ENCODE assay signal across 11 cellular contexts in the genomic region with DNA sequence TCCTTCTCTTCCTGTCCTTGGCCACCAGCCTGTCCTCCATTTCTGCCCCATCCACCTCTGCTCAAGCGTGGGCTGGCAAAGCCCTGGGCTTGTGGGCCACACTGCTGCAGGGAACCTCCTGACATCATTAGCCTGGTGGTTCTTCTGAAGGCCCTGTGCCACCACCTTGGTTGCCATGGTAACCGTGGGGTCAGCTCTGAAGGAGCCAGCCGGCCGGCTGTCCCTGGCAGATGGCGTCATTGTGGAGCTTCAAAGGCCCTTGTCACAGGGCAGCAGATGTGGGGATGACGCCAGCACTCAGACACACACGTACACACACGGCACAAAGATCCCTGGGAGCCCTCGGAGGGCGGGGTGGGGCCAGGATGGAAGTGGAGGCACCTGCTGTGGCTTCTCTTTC. TPM values are rescaled to one million over a fixed set of nuclear protein-coding genes. Genes with fewer than 3 reads are reported as not detected.
DNase-seq lines count a peak whose midpoint lies in the region; ATAC-seq, FAIRE-seq and TF ChIP-seq lines count a peak whose summit lies in the region.
"Had no signal": no experiment of that assay in that cellular context is flagged by ENCODE, and none has a peak within 500 bp of the region (broad histone marks: within the 10 kb centered on the region; RNA-seq: fewer than 3 reads in every experiment).

No MANE protein-coding gene starts in this region.

- TF ChIP-seq RAD21 in GM12878 (IDR thresholded peaks at IDR 0.05; ENCODE audit: insufficient read depth, low read depth, low read length) = no peak

- H3K4me2 ChIP-seq in GM12878 (ENCODE audit: control insufficient read depth, insufficient read depth) = no peak overlapping the region

- no peak overlapping the region for H3K9ac ChIP-seq in GM12878 (ENCODE audit: control insufficient read depth, insufficient read depth, low read length)

- H3K27ac ChIP-seq in GM12878 (ENCODE audit: control insufficient read depth, insufficient read depth) (no peak overlapping the region), testis (no peak overlapping the region)
- H3K27ac ChIP-seq: neutrophil had no signal

- intact Hi-C loops in GM12878 (cut with micrococcal nuclease; ENCODE audit: unreplicated experiment) (no loop called here), mucosa of descending colon (cut with DNase I, micrococcal nuclease) (no loop called here), testis (cut with DNase I; ENCODE audit: low total_unique reads) (no loop called here)

- H3K27me3 ChIP-seq in GM12878 (replicated peaks in 1 of 2; ENCODE audit: control insufficient read depth in 2 of 2, insufficient read depth in 2 of 2, low read length in 1 of 2) = no peaks in the 10 kb centered on the region
- H3K27me3 ChIP-seq in testis = no peaks in the 10 kb centered on the region
- H3K27me3 ChIP-seq: neutrophil had no signal

- peak; percentile 28 for DNase-seq in DMS79 (lab: John Stamatoyannopoulos, UW)
- DNase-seq in NCI-H2227 (lab: John Stamatoyannopoulos, UW; ENCODE audit: unreplicated experiment) = peak; percentile 78
- DNase-seq in GM12878 (ENCODE audit: low read depth, low spot score) = no peak
- peak in 1 of 3 donors; percentile 19 for DNase-seq in mucosa of descending colon
- DNase-seq in testis = no peak
- DNase-seq in activated CD4-positive, alpha-beta T cell treated with anti-CD3 and anti-CD28 coated beads, Interleukin-2, amount 50 U/mL, for 1 hour = no peak
- DNase-seq: activated T-cell treated with anti-CD3 and anti-CD28 coated beads for 4 hours; stimulated activated CD4-positive, alpha-beta T cell treated with anti-CD3 and anti-CD28 coated beads, Interleukin-4, amount 100 ng/mL, for 1 hour had no signal

- CTCF ChIA-PET in GM12878 (lab: Yijun Ruan, JAX) = interaction anchor here (1.1 to 17.2 kb wide), 2 partner anchors 230 to 242 kb away, joined by 3 to 324 read pairs; no protein-coding TSS in a partner anchor

- in situ Hi-C loops in GM12878 (cut with MboI) = no loop called here

- H3K4me3 ChIP-seq in GM12878 = no peak overlapping the region
- no peak overlapping the region for H3K4me3 ChIP-seq in mucosa of descending colon
- no peak overlapping the region for H3K4me3 ChIP-seq in testis

- 93% methylated on average over 10 of the region's 10 CpGs for WGBS in GM12878 (ENCODE audit: insufficient coverage, insufficient replicate concordance, low lambda C conversion rate, missing lambda C conversion rate)
- 79 to 81% methylated on average over 9 to 10 of the region's 10 CpGs for WGBS in testis, 2 donors

- H3K9me3 ChIP-seq in GM12878 (replicated peaks; ENCODE audit: control insufficient read depth, insufficient read depth, low read length) (no peaks in the 10 kb centered on the region), mucosa of descending colon (no peaks in the 10 kb centered on the region), testis (no peaks in the 10 kb centered on the region)
- H3K9me3 ChIP-seq: neutrophil had no signal

- SMC1A ChIA-PET in GM12878 (lab: Charles Lee; ENCODE audit: uncharacterized antibody, unreplicated experiment) = no interaction called here

- POLR2A ChIA-PET in GM12878 (lab: Charles Lee) = no interaction called here

- TF ChIP-seq CTCF in GM12878 (IDR thresholded peaks at IDR 0.05 in 2 of 3, conservative IDR thresholded peaks at IDR 0.05 in 1 of 3; ENCODE audit: control insufficient read depth in 2 of 3, extremely low read depth in 1 of 3, insufficient read depth in 1 of 3, low read depth in 3 of 3, low read length in 3 of 3) = no peak
- TF ChIP-seq CTCF in mucosa of descending colon (IDR thresholded peaks at IDR 0.05) = no peak
- TF ChIP-seq CTCF in testis (IDR thresholded peaks at IDR 0.05) = no peak

- RAD21 ChIA-PET in GM12878 (lab: Charles Lee; ENCODE audit: unreplicated experiment) = interaction anchor here (1.3 kb wide), 1 partner anchor 225 kb away, joined by 4 read pairs; no protein-coding TSS in a partner anchor

- no peak for FAIRE-seq in GM12878 (lab: Jason Lieb, UNC)

- no peaks in the 10 kb centered on the region for H4K20me1 ChIP-seq in GM12878 (ENCODE audit: control insufficient read depth, insufficient read depth)

- no peak for ATAC-seq in GM12878
- ATAC-seq in mucosa of descending colon = peak; percentile 6
- no peak for ATAC-seq in GM21515 (IDR thresholded peaks at IDR 0.05; ENCODE audit: unreplicated experiment)
- no peak for ATAC-seq in GM18907 (IDR thresholded peaks at IDR 0.05; ENCODE audit: unreplicated experiment)

- H3K36me3 ChIP-seq in GM12878 (ENCODE audit: control insufficient read depth in 2 of 2, insufficient read depth in 2 of 2, low read length in 1 of 2) = peaks cover 4 to 14% of the 10 kb centered on the region in 2 experiments
- no peaks in the 10 kb centered on the region for H3K36me3 ChIP-seq in mucosa of descending colon (ENCODE audit: low read depth)
- no peaks in the 10 kb centered on the region for H3K36me3 ChIP-seq in testis (ENCODE audit: low read depth, missing control alignments)

- H3K4me1 ChIP-seq in GM12878 (ENCODE audit: control insufficient read depth, insufficient read depth, low read length) (no peaks in the 10 kb centered on the region), mucosa of descending colon (ENCODE audit: low read depth) (no peaks in the 10 kb centered on the region), testis (no peaks in the 10 kb centered on the region)

- TF ChIP-seq POLR2A in GM12878 (IDR thresholded peaks at IDR 0.05; ENCODE audit: low read depth, low read length) (no peak), testis (IDR thresholded peaks at IDR 0.05) (no peak)

- H2AFZ ChIP-seq in GM12878 (ENCODE audit: control insufficient read depth, low read depth, low read length) = no peak overlapping the region

- no peaks in the 10 kb centered on the region for H3K79me2 ChIP-seq in GM12878 (ENCODE audit: control insufficient read depth, insufficient read depth, low read length)

- TF ChIP-seq EP300 in GM12878 (IDR thresholded peaks at IDR 0.05; ENCODE audit: borderline replicate concordance in 1 of 2, control insufficient read depth in 1 of 2, low read depth in 2 of 2, low read length in 2 of 2) = no peak

- BruUV-seq in GM12878 (replicated peaks; lab: Mats Ljungman, UMichigan) = no TSS peak

TF ChIP-seq in GM12878, 131 proteins besides CTCF, POLR2A, EP300 and RAD21:
- TF ChIP-seq BMI1 (IDR thresholded peaks at IDR 0.05; ENCODE audit: borderline replicate concordance) (0 out of 2 replicates have a peak, but pooled peaks have one; percentile 41), FOXM1 (IDR thresholded peaks at IDR 0.05; ENCODE audit: low read depth, low read length) (no peak)

RNA-seq across cellular contexts. Expression of a gene that starts 19.7 kb away (rescaled TPM):
- 3.8 and 5.7 TPM in 2 replicates for total RNA-seq in GM12878 (2013; cell fraction: nucleolus; rRNA removed)
- total RNA-seq in GM12878 (2014; rRNA removed) = 61.5 and 64.4 TPM in 2 replicates
- total RNA-seq in GM12878 (2014; rRNA removed; fragmentation: Illumina TruSeq; extraction: Trizol) = 89.2 and 92.8 TPM in 2 replicates
- total RNA-seq in GM12878 (2021) = 61.1 and 67.2 TPM in 2 replicates
- polyA plus RNA-seq in GM12878 (2011; ENCODE audit: low read depth) = 96.8 TPM
- polyA plus RNA-seq in GM12878 (2011; rRNA removed) = 121 and 139 TPM in 2 replicates
- 83.6 and 127 TPM in 2 replicates for polyA plus RNA-seq in GM12878 (2011; cell fraction: cytosol; rRNA removed)
- polyA plus RNA-seq in GM12878 (2011; cell fraction: nucleus; rRNA removed) = 62.9 and 70.5 TPM in 2 replicates
- 56.1 and 57.3 TPM in 2 replicates for polyA plus RNA-seq in GM12878 (2012)
- 76.4 and 93.7 TPM in 2 replicates for polyA plus RNA-seq in GM12878 (2014; fragmentation: Illumina TruSeq; extraction: Trizol)
- 100 to 1,000 TPM; 326 to 331 TPM for polyA plus RNA-seq in GM12878 (2014; fragmentation: Nextera tagmentation; extraction: Ambion mirVana)
- polyA plus RNA-seq in GM12878 (2014; rRNA removed) = 83.3 and 97.2 TPM in 2 replicates
- polyA plus RNA-seq in GM12878 (2016; fragmentation: Nextera tagmentation; extraction: Ambion mirVana) = 100 to 1,000 TPM; 183 TPM
- 40.9 and 57.4 TPM in 2 replicates for polyA minus RNA-seq in GM12878 (2011; rRNA and poly(A)+ RNA removed)
- polyA minus RNA-seq in GM12878 (2011; cell fraction: cytosol; rRNA and poly(A)+ RNA removed) = 11.9 and 21.1 TPM in 2 replicates
- 7.1 and 13.2 TPM in 2 replicates for polyA minus RNA-seq in GM12878 (2011; cell fraction: nucleus; rRNA and poly(A)+ RNA removed)
- total RNA-seq in mucosa of descending colon = 10 to 100 TPM; 16.1 to 26.5 (median 22.2) TPM
- 10 to 100 TPM; 63.0 to 67.3 TPM for total RNA-seq in testis
- 164 TPM for polyA plus RNA-seq in testis (ENCODE audit: insufficient read depth, low read depth, low replicate concordance)

RNA-seq across cellular contexts. Expression of a gene that starts 44.0 kb away (rescaled TPM):
- total RNA-seq in GM12878 (2013; cell fraction: nucleolus; rRNA removed) = 109 and 116 TPM in 2 replicates
- total RNA-seq in GM12878 (2014; rRNA removed) (138 and 143 TPM in 2 replicates), GM12878 (2014; rRNA removed; fragmentation: Illumina TruSeq; extraction: Trizol) (145 and 150 TPM in 2 replicates), GM12878 (2021) (152 and 163 TPM in 2 replicates), mucosa of descending colon (100 to 1,000 TPM; 174 to 194 (median 190) TPM), testis (100 to 1,000 TPM; 124 to 134 TPM)
- polyA plus RNA-seq in GM12878 (2011; ENCODE audit: low read depth) = 386 TPM
- polyA plus RNA-seq in GM12878 (2011; rRNA removed) (448 and 499 TPM in 2 replicates), GM12878 (2014; fragmentation: Illumina TruSeq; extraction: Trizol) (219 and 238 TPM in 2 replicates), GM12878 (2014; fragmentation: Nextera tagmentation; extraction: Ambion mirVana) (100 to 1,000 TPM; 627 to 787 TPM), GM12878 (2014; rRNA removed) (149 and 178 TPM in 2 replicates), GM12878 (2016; fragmentation: Nextera tagmentation; extraction: Ambion mirVana) (100 to 1,000 TPM; 393 to 410 TPM), testis (ENCODE audit: insufficient read depth, low read depth, low replicate concordance) (170 TPM)
- 209 and 232 TPM in 2 replicates for polyA plus RNA-seq in GM12878 (2011; cell fraction: cytosol; rRNA removed)
- 138 and 238 TPM in 2 replicates for polyA plus RNA-seq in GM12878 (2011; cell fraction: nucleus; rRNA removed)
- polyA plus RNA-seq in GM12878 (2012) = 225 and 685 TPM in 2 replicates
- 185 and 211 TPM in 2 replicates for polyA minus RNA-seq in GM12878 (2011; rRNA and poly(A)+ RNA removed)
- polyA minus RNA-seq in GM12878 (2011; cell fraction: cytosol; rRNA and poly(A)+ RNA removed) = 41.8 and 51.5 TPM in 2 replicates
- polyA minus RNA-seq in GM12878 (2011; cell fraction: nucleus; rRNA and poly(A)+ RNA removed) = 30.3 and 51.4 TPM in 2 replicates

Comparison
In these comparisons a context has a peak if more than half of its experiments do, and no peak if none do; other contexts are left out.
1. DNase-seq: peak in DMS79 (single experiment) and NCI-H2227 (single experiment); none in GM12878 (single experiment), testis (single experiment) and activated CD4-positive, alpha-beta T cell treated with anti-CD3 and anti-CD28 coated beads, Interleukin-2, amount 50 U/mL, for 1 hour (single experiment).